8 cellular contexts compared by ENCODE assay signal in the genomic region with DNA sequence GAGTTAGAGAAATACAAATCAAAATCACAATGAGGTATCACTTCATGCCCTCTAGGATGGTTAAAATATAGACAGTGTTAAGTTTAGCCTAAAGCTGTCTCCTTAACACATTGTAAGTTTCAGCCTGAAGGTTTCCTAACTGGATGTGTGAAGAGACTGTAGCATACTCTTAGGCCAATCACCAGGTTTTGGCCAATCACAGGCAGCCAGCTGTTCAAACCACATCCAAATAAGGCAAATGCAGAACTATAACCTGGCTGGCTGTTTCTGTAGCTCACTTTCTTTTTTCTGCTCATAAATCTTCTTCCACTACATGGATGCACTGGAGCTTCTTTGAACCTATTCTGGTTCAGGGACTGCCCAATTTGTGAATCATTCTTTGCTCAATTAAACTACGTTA. TPM values are rescaled to one million over a fixed set of nuclear protein-coding genes. Genes with fewer than 3 reads are reported as not detected.
DNase-seq lines count a peak whose midpoint lies in the region; ATAC-seq, FAIRE-seq and TF ChIP-seq lines count a peak whose summit lies in the region.

No MANE protein-coding gene starts in this region.

- H3K4me3 ChIP-seq in RWPE2 (ENCODE audit: severe bottlenecking) (no peak overlapping the region), small intestine (ENCODE audit: low read depth in 1 of 2, low read length in 2 of 2) (no peak overlapping the region)

- H3K27me3 ChIP-seq in RWPE2 (ENCODE audit: insufficient read depth, poor library complexity, severe bottlenecking) (no peaks in the 10 kb centered on the region), small intestine (ENCODE audit: control insufficient read depth in 2 of 2, insufficient read depth in 2 of 2, low read length in 2 of 2) (no peaks in the 10 kb centered on the region)

- H3K27ac ChIP-seq in RWPE2 (ENCODE audit: poor library complexity, severe bottlenecking) (no peak overlapping the region), caudate nucleus (ENCODE audit: low read depth, low read length) (no peak overlapping the region), small intestine (ENCODE audit: low read depth in 1 of 2, low read length in 1 of 2) (no peak overlapping the region)

- TF ChIP-seq CTCF in RWPE2 (IDR thresholded peaks at IDR 0.05; ENCODE audit: poor library complexity, severe bottlenecking), result no peak

- no peaks in the 10 kb centered on the region for H3K27me3 Mint-ChIP-seq in activated CD4-positive, alpha-beta T cell treated with anti-CD3 and anti-CD28 coated beads, Interleukin-2, amount 10 ng/mL, durations not matched to agents 24 days and 14 days

- H3K27ac Mint-ChIP-seq in activated CD4-positive, alpha-beta T cell treated with anti-CD3 and anti-CD28 coated beads, Interleukin-2, amount 10 ng/mL, durations not matched to agents 24 days and 14 days, result peak overlapping the region; percentile 87

- intact Hi-C loops in activated CD4-positive, alpha-beta T cell treated with anti-CD3 and anti-CD28 coated beads, Interleukin-2, amount 10 ng/mL, durations not matched to agents 24 days and 14 days (cut with micrococcal nuclease), result no loop called here

- H3K9me3 Mint-ChIP-seq in activated CD4-positive, alpha-beta T cell treated with anti-CD3 and anti-CD28 coated beads, Interleukin-2, amount 10 ng/mL, durations not matched to agents 24 days and 14 days, result no peaks in the 10 kb centered on the region

- H3K36me3 Mint-ChIP-seq in activated CD4-positive, alpha-beta T cell treated with anti-CD3 and anti-CD28 coated beads, Interleukin-2, amount 10 ng/mL, durations not matched to agents 24 days and 14 days (ENCODE audit: low read depth), result peaks cover 54% of the 10 kb centered on the region

- H3K9me3 ChIP-seq in RWPE2 (ENCODE audit: severe bottlenecking) (no peaks in the 10 kb centered on the region), small intestine (ENCODE audit: control insufficient read depth, low read depth) (no peaks in the 10 kb centered on the region)

- ATAC-seq in HG02870 (IDR thresholded peaks at IDR 0.05; ENCODE audit: unreplicated experiment) (peak; percentile 97), RWPE2 (ENCODE audit: low read depth) (peak; percentile 13; the same call in 1 of the 3 replicates)

- H3K36me3 ChIP-seq in RWPE2 (ENCODE audit: low read depth) (peaks cover 21% of the 10 kb centered on the region), small intestine (ENCODE audit: control insufficient read depth in 2 of 2, insufficient read depth in 2 of 2, low read length in 2 of 2) (peaks cover 0 to 2% of the 10 kb centered on the region in 2 donors)

- peak; percentile 73 for DNase-seq in activated CD4-positive, alpha-beta T cell treated with anti-CD3 and anti-CD28 coated beads, Interleukin-2, amount 10 ng/mL, durations not matched to agents 24 days and 14 days
- DNase-seq in activated CD4-positive, alpha-beta T cell treated with anti-CD3 and anti-CD28 coated beads for 4 hours, result no peak
- DNase-seq in RWPE2 (ENCODE audit: low spot score) (no peak), renal cortical epithelial cell (ENCODE audit: low read depth) (peak; percentile 56), amygdala (lab: John Stamatoyannopoulos, UW) (no peak), caudate nucleus (lab: John Stamatoyannopoulos, UW) (no peak), small intestine (no peak)

- peaks cover 20% of the 10 kb centered on the region for H3K4me1 ChIP-seq in RWPE2 (ENCODE audit: insufficient read depth, poor library complexity, severe bottlenecking)
- no peaks in the 10 kb centered on the region for H3K4me1 ChIP-seq in small intestine (ENCODE audit: control insufficient read depth in 2 of 2, insufficient read depth in 1 of 2, low read depth in 1 of 2, low read length in 1 of 2)

- peaks cover 58% of the 10 kb centered on the region for H3K4me1 Mint-ChIP-seq in activated CD4-positive, alpha-beta T cell treated with anti-CD3 and anti-CD28 coated beads, Interleukin-2, amount 10 ng/mL, durations not matched to agents 24 days and 14 days

- FAIRE-seq in small intestine (lab: Jason Lieb, UNC), result no peak

- WGBS in small intestine, 3 donors, result 85 to 94% (median 89%) methylated on average over 1 of the region's 1 CpG

- H3K4me3 Mint-ChIP-seq in activated CD4-positive, alpha-beta T cell treated with anti-CD3 and anti-CD28 coated beads, Interleukin-2, amount 10 ng/mL, durations not matched to agents 24 days and 14 days, result no peak overlapping the region

RNA-seq across cellular contexts. Expression of a gene that starts 19.7 kb away (rescaled TPM):
- 60.3 and 61.3 TPM in 2 replicates for total RNA-seq in activated CD4-positive, alpha-beta T cell treated with anti-CD3 and anti-CD28 coated beads, Interleukin-2, amount 10 ng/mL, durations not matched to agents 24 days and 14 days
- 134 and 226 TPM in 2 replicates for total RNA-seq in renal cortical epithelial cell
- 10 to 100 TPM in 2 of 3 donors, 1 to 10 TPM in 1; 10.0 to 28.9 (median 13.6) TPM for polyA plus RNA-seq in small intestine

RNA-seq across cellular contexts. Expression of a gene that starts 46.8 kb away (rescaled TPM):
- 13.6 and 13.9 TPM in 2 replicates for total RNA-seq in activated CD4-positive, alpha-beta T cell treated with anti-CD3 and anti-CD28 coated beads, Interleukin-2, amount 10 ng/mL, durations not matched to agents 24 days and 14 days
- 4.2 and 17.5 TPM in 2 replicates for total RNA-seq in renal cortical epithelial cell
- polyA plus RNA-seq in small intestine, result 10 to 100 TPM in 2 of 3 donors, 1 to 10 TPM in 1; 7.0 to 49.6 (median 33.8) TPM

Comparison
In these comparisons a context has a peak if more than half of its experiments do, and no peak if none do; other contexts are left out.
1. DNase-seq: peak in activated CD4-positive, alpha-beta T cell treated with anti-CD3 and anti-CD28 coated beads, Interleukin-2, amount 10 ng/mL, durations not matched to agents 24 days and 14 days (single experiment) and renal cortical epithelial cell (single experiment); none in activated CD4-positive, alpha-beta T cell treated with anti-CD3 and anti-CD28 coated beads for 4 hours (0 of 2), RWPE2 (single experiment), amygdala (0 of 56), caudate nucleus (0 of 61) and small intestine (single experiment).